Comparison of ENCODE assay signal across 37 cellular contexts in genomic region chrX:6238576-6238975, GRCh38. TPM values are rescaled to one million over a fixed set of nuclear protein-coding genes. Genes with fewer than 3 reads are reported as not detected.
"Had no signal": no experiment of that assay in that cellular context is flagged by ENCODE, and none has a peak within 500 bp of the region (broad histone marks: within the 10 kb centered on the region; RNA-seq: fewer than 3 reads in every experiment).

No MANE protein-coding gene starts in this region.

- DNase-seq: Karpas-422, Kasumi-1, KBM-7, KG1, MG63, MM.1S, MV-4-11, NCI-H1048, NCI-H1092, NCI-H1092 treated with DMSO at 0.1 percent for 48 hours, NCI-H1105, NCI-H1105 treated with DMSO at 0.1 percent for 48 hours, NCI-H1417, NCI-H1417 treated with DMSO at 0.1 percent for 48 hours, NCI-H1436, NCI-H1436 treated with DMSO at 0.1 percent for 48 hours, NCI-H146, NCI-H1694, NCI-H1694 treated with DMSO at 0.1 percent for 48 hours, NCI-H187, NCI-H187 treated with DMSO at 0.1 percent for 48 hours, NCI-H1930, NCI-H2029, NCI-H2029 treated with DMSO at 0.1 percent for 48 hours, NCI-H2081, NCI-H2081 treated with DMSO at 0.1 percent for 48 hours, NCI-H2107, NCI-H2171, NCI-H2171 treated with DMSO at 0.1 percent for 48 hours, NCI-H2227 treated with DMSO at 0.1 percent for 48 hours, NCI-H226, NCI-H345, NCI-H446, NCI-H446 treated with DMSO at 0.1 percent for 48 hours had no signal

- H3K27ac ChIP-seq: KMS-11 had no signal

- H3K9me3 ChIP-seq: MG63 had no signal

- H3K27me3 ChIP-seq: MG63 had no signal

- H3K36me3 ChIP-seq: MG63 had no signal

- H3K4me2 ChIP-seq: KMS-11 had no signal

- H3K9ac ChIP-seq: KMS-11 had no signal

- H3K4me3 ChIP-seq: MG63 had no signal

RNA-seq across cellular contexts. Expression of gene NLGN4X, which starts 9.9 kb away (rescaled TPM):
- total RNA-seq: LHCN-M2, NCI-H460 had no signal
